Comparison of ENCODE assay signal across 23 cellular contexts in the genomic region with DNA sequence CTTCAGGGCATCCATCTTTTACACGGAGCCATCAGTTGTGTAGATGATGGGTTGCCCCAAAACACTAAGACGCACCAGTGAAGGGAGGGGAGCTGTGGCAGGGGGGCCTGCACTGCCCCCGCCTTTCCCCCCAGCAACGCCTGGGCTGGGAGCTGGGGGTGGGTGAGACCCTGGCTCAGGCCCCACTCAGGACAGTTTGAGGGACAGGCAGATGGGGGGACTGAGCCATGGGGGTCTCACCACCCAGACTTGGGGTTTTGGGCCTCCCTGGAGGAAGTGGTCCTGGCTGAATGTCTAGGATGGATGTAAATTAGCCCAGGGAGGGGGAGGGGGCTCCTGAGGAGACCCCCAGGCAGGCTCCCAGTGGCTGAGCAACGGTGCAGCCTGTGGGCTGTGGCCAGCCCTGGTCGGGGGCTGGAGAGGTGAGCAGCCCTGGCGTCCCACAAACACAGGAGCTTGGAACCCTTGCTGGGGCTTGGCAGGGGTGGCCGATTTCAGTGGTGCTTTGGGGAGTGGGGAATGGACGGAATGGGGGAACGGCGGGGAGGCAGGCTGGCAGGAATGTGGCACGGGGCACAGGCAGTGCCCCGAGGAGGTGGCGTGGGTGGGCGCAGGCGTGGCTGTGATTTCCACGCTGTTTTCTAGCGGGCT. TPM values are rescaled to one million over a fixed set of nuclear protein-coding genes. Genes with fewer than 3 reads are reported as not detected.
DNase-seq lines count a peak whose midpoint lies in the region; ATAC-seq and TF ChIP-seq lines count a peak whose summit lies in the region.
"Had no signal": no experiment of that assay in that cellular context is flagged by ENCODE, and none has a peak within 500 bp of the region (broad histone marks: within the 10 kb centered on the region; RNA-seq: fewer than 3 reads in every experiment).

No MANE protein-coding gene starts in this region.

- no peak overlapping the region for H3K23ac ChIP-seq in neuronal stem cell (ENCODE audit: low read depth, low read length, poor library complexity)

- H3K36me3 Mint-ChIP-seq in endothelial cell (ENCODE audit: low read depth, unreplicated experiment) = peaks cover 14% of the 10 kb centered on the region
- H3K36me3 Mint-ChIP-seq: natural killer cell had no signal

- no peak overlapping the region for H3K9ac ChIP-seq in neuronal stem cell (ENCODE audit: low read depth, low read length, poor library complexity)
- H3K9ac ChIP-seq: GM23248 had no signal

- H3K9me3 Mint-ChIP-seq in endothelial cell (ENCODE audit: unreplicated experiment) = no peaks in the 10 kb centered on the region
- H3K9me3 Mint-ChIP-seq: natural killer cell had no signal

- peak overlapping the region; percentile 99 for H3K27ac Mint-ChIP-seq in endothelial cell (ENCODE audit: unreplicated experiment)
- H3K27ac Mint-ChIP-seq: natural killer cell, progenitor cell of endocrine pancreas had no signal

- no peak overlapping the region for H3K4me3 ChIP-seq in right cardiac atrium (ENCODE audit: low read length)
- no peak overlapping the region for H3K4me3 ChIP-seq in neuronal stem cell (ENCODE audit: low read length in 2 of 2)
- no peak overlapping the region for H3K4me3 ChIP-seq in vagina
- H3K4me3 ChIP-seq: cardiac muscle cell, GM23248, thoracic aorta had no signal

- H3K18ac ChIP-seq in neuronal stem cell (ENCODE audit: low read length) = peak overlapping the region; percentile 39

- H3K4me1 ChIP-seq in right cardiac atrium (ENCODE audit: control insufficient read depth, insufficient read depth, low read length) (peaks cover 12% of the 10 kb centered on the region), neuronal stem cell (ENCODE audit: control insufficient read depth in 2 of 2, insufficient read depth in 1 of 2, low read depth in 1 of 2, low read length in 2 of 2) (peaks cover 0 to 3% of the 10 kb centered on the region in 2 donors), vagina (peaks cover 24% of the 10 kb centered on the region)

- no peak for TF ChIP-seq POLR2A in vagina (IDR thresholded peaks at IDR 0.05)

- no peak for ATAC-seq in right cardiac atrium
- no peak for ATAC-seq in Right ventricle myocardium superior (ENCODE audit: poor library complexity)
- no peak for ATAC-seq in HG03342 (IDR thresholded peaks at IDR 0.05; ENCODE audit: unreplicated experiment)
- no peak for ATAC-seq in HG02973 (IDR thresholded peaks at IDR 0.05; ENCODE audit: unreplicated experiment)
- ATAC-seq: activated CD4-positive, CD25-positive, alpha-beta regulatory T cell treated with anti-CD3 and anti-CD28 coated beads, Interleukin-2, amount 50 U/mL, for 24 hours; activated CD8-positive, alpha-beta memory T cell treated with anti-CD3 and anti-CD28 coated beads, Interleukin-2, amount 10 ng/mL, durations not matched to agents 7 days and 5 days; natural killer cell had no signal

- H3K4ac ChIP-seq in neuronal stem cell (ENCODE audit: low read length) = no peak overlapping the region

- no peak overlapping the region for H4K91ac ChIP-seq in neuronal stem cell (ENCODE audit: low read depth, low read length, poor library complexity)

- H2AFZ ChIP-seq in neuronal stem cell (ENCODE audit: low read length) = peak overlapping the region; percentile 31
- H2AFZ ChIP-seq: GM23248 had no signal

- H2BK12ac ChIP-seq in neuronal stem cell (ENCODE audit: low read length) = no peak overlapping the region

- no peak overlapping the region for H2BK5ac ChIP-seq in neuronal stem cell (ENCODE audit: low read length)

- H3K14ac ChIP-seq in neuronal stem cell (ENCODE audit: low read length) = no peak overlapping the region

- H3K79me1 ChIP-seq in neuronal stem cell (ENCODE audit: low read depth, low read length) = no peaks in the 10 kb centered on the region

- no peaks in the 10 kb centered on the region for H3K36me3 ChIP-seq in neuronal stem cell (replicated peaks in 1 of 2; ENCODE audit: control insufficient read depth in 2 of 2, insufficient read depth in 2 of 2, low read length in 2 of 2)
- no peaks in the 10 kb centered on the region for H3K36me3 ChIP-seq in vagina
- H3K36me3 ChIP-seq: cardiac muscle cell, thoracic aorta had no signal

- no peak for TF ChIP-seq CTCF in endothelial cell (IDR thresholded peaks at IDR 0.05; ENCODE audit: unreplicated experiment)
- no peak for TF ChIP-seq CTCF in vagina (IDR thresholded peaks at IDR 0.05)

- 89% methylated on average over 18 of the region's 18 CpGs for WGBS in right cardiac atrium
- no CpG with 5 or more reads among the region's 18 CpGs for WGBS in neuronal stem cell (ENCODE audit: extremely low coverage in 2 of 2, insufficient read length in 2 of 2, insufficient replicate concordance in 1 of 2), 2 donors

- no peak for DNase-seq in right cardiac atrium
- no peak for DNase-seq in Right ventricle myocardium superior
- DNase-seq in endothelial cell (ENCODE audit: low spot score) = no peak
- DNase-seq in neuronal stem cell (ENCODE audit: low spot score) = no peak
- DNase-seq in vagina (ENCODE audit: extremely low spot score in 2 of 2) = no peak
- no peak for DNase-seq in SHP77 treated with DMSO at 0.1 percent for 48 hours (lab: John Stamatoyannopoulos, UW)
- DNase-seq: activated CD8-positive, alpha-beta memory T cell treated with anti-CD3 and anti-CD28 coated beads, Interleukin-2, amount 10 ng/mL, durations not matched to agents 7 days and 5 days; activated effector memory CD4-positive, alpha-beta T cell treated with Interleukin-2 at 50 U/mL for 16 hours; amniotic stem cell; DND-41; GM23248; mesendoderm; natural killer cell; NCI-H1092; NCI-H2081; NCI-H510A treated with DMSO at 0.1 percent for 48 hours had no signal

- H3K27ac ChIP-seq in right cardiac atrium (ENCODE audit: low read length) = peak overlapping the region; percentile 39
- H3K27ac ChIP-seq in neuronal stem cell (replicated peaks; ENCODE audit: low read length) = no peak overlapping the region
- H3K27ac ChIP-seq in vagina = peak overlapping the region; percentile 24
- H3K27ac ChIP-seq: cardiac muscle cell, GM23248, thoracic aorta had no signal

- H3K9me3 ChIP-seq in right cardiac atrium (ENCODE audit: control insufficient read depth, low read length) = no peaks in the 10 kb centered on the region
- peaks cover 0 to 4% of the 10 kb centered on the region in 2 donors for H3K9me3 ChIP-seq in neuronal stem cell (replicated peaks in 1 of 2; ENCODE audit: control insufficient read depth in 2 of 2, insufficient read depth in 1 of 2, low read depth in 1 of 2, low read length in 2 of 2)
- no peaks in the 10 kb centered on the region for H3K9me3 ChIP-seq in vagina
- H3K9me3 ChIP-seq: thoracic aorta had no signal

- H3K4me3 Mint-ChIP-seq in endothelial cell (ENCODE audit: unreplicated experiment) = no peak overlapping the region
- H3K4me3 Mint-ChIP-seq: activated CD8-positive, alpha-beta memory T cell treated with anti-CD3 and anti-CD28 coated beads, Interleukin-2, amount 10 ng/mL, durations not matched to agents 7 days and 5 days; natural killer cell had no signal

- no peak overlapping the region for H4K8ac ChIP-seq in neuronal stem cell (ENCODE audit: low read depth, low read length)

- H3K4me1 Mint-ChIP-seq in endothelial cell (ENCODE audit: unreplicated experiment) = peaks cover 61% of the 10 kb centered on the region

- H3K27me3 ChIP-seq in right cardiac atrium (ENCODE audit: control insufficient read depth, insufficient read depth) (no peaks in the 10 kb centered on the region), neuronal stem cell (ENCODE audit: control insufficient read depth in 3 of 3, insufficient read depth in 3 of 3, low read depth in 1 of 3, low read length in 3 of 3) (peaks cover 0 to 4% (median 0%) of the 10 kb centered on the region in 3 experiments), vagina (no peaks in the 10 kb centered on the region)
- H3K27me3 ChIP-seq: cardiac muscle cell had no signal

- H3K27me3 Mint-ChIP-seq in endothelial cell (ENCODE audit: unreplicated experiment) = peaks cover 5% of the 10 kb centered on the region
- H3K27me3 Mint-ChIP-seq: activated CD8-positive, alpha-beta memory T cell treated with anti-CD3 and anti-CD28 coated beads, Interleukin-2, amount 10 ng/mL, durations not matched to agents 7 days and 5 days had no signal

- intact Hi-C loops in right cardiac atrium (cut with DNase I) (no loop called here), Right ventricle myocardium superior (cut with DNase I) (no loop called here), vagina (cut with DNase I) (no loop called here)

- no peak overlapping the region for H3K4me2 ChIP-seq in neuronal stem cell (ENCODE audit: insufficient read depth, low read length, poor library complexity, severe bottlenecking)

- peak overlapping the region; percentile 51 for H2AK5ac ChIP-seq in neuronal stem cell (ENCODE audit: low read depth, low read length)

- no peak overlapping the region for H2BK120ac ChIP-seq in neuronal stem cell (ENCODE audit: low read depth, low read length)

- H2BK15ac ChIP-seq in neuronal stem cell (ENCODE audit: low read length) = peak overlapping the region; percentile 39

RNA-seq across cellular contexts. Expression of a gene that starts 6.1 kb away (rescaled TPM):
- total RNA-seq in right cardiac atrium (100 to 1,000 TPM in 2 of 4 donors, 10 to 100 TPM in 2; 85.9 to 124 (median 99.1) TPM), Right ventricle myocardium superior (194 TPM), endothelial cell (ENCODE audit: unreplicated experiment) (105 TPM), vagina (11.3 TPM)
- polyA plus RNA-seq in right cardiac atrium = 44.0 TPM
- polyA plus RNA-seq in neuronal stem cell (2013, experiment 1 of 2) = 7.7 TPM
- polyA plus RNA-seq in neuronal stem cell (2013, experiment 2 of 2) = 7.4 TPM
- total RNA-seq: HT-29 had no signal
